ENCODE assay signal across 8 cellular contexts in genomic region chr12:112013601-112014402, GRCh38. TPM values are rescaled to one million over a fixed set of nuclear protein-coding genes. Genes with fewer than 3 reads are reported as not detected.
DNase-seq lines count a peak whose midpoint lies in the region; ATAC-seq and TF ChIP-seq lines count a peak whose summit lies in the region.

No MANE protein-coding gene starts in this region.

- H3K9me3 ChIP-seq in muscle layer of duodenum (ENCODE audit: control insufficient read depth in 1 of 2, low read length in 2 of 2), result no peaks in the 10 kb centered on the region

- peak overlapping the region; percentile 74 for H3K27ac ChIP-seq in muscle layer of duodenum (ENCODE audit: low read length)

- H3K36me3 ChIP-seq in muscle layer of duodenum (ENCODE audit: control insufficient read depth in 1 of 2, insufficient read depth in 2 of 2, low read length in 2 of 2), result peaks cover 5 to 10% of the 10 kb centered on the region in 2 donors

- H3K27me3 ChIP-seq in muscle layer of duodenum (ENCODE audit: low read depth, low read length), result no peaks in the 10 kb centered on the region

- ATAC-seq in GM19328 (IDR thresholded peaks at IDR 0.05; ENCODE audit: unreplicated experiment), result peak; percentile 13

- peaks cover 13 to 26% of the 10 kb centered on the region in 2 donors for H3K4me1 ChIP-seq in muscle layer of duodenum (ENCODE audit: control insufficient read depth in 1 of 2, insufficient read depth in 2 of 2, low read length in 2 of 2)

- TF ChIP-seq CTCF in AG10803 (conservative IDR thresholded peaks at IDR 0.05; ENCODE audit: low read length), result no peak
- no peak for TF ChIP-seq CTCF in epithelial cell of proximal tubule (conservative IDR thresholded peaks at IDR 0.05; ENCODE audit: low read depth, low read length)

- DNase-seq in AG10803 (ENCODE audit: low read depth) (peak; percentile 67), HPDE6-E6E7 (ENCODE audit: extremely low spot score) (peak; percentile 33), NOMO-1 treated with DMSO at 0.1 percent for 48 hours (lab: John Stamatoyannopoulos, UW; ENCODE audit: unreplicated experiment) (peak; percentile 75), activated T-cell treated with anti-CD3 and anti-CD28 coated beads for 1 hour (ENCODE audit: low read depth) (peak; percentile 37), epithelial cell of proximal tubule (ENCODE audit: low read depth) (peak; percentile 36)
- DNase-seq in stimulated activated CD8-positive, alpha-beta memory T cell treated with anti-CD3 and anti-CD28 coated beads, Interleukin-7, amount 100 ng/mL, for 24 hours (ENCODE audit: low read depth), result peak; percentile 39

- H3K4me3 ChIP-seq in AG10803 (ENCODE audit: low read length), result peak overlapping the region; percentile 95
- H3K4me3 ChIP-seq in epithelial cell of proximal tubule (ENCODE audit: low read depth, low read length), result peak overlapping the region; percentile 73
- H3K4me3 ChIP-seq in muscle layer of duodenum (ENCODE audit: low read depth in 1 of 2, low read length in 2 of 2), result peak overlapping the region; percentile 94 to 99

RNA-seq across cellular contexts. Expression of gene ERP29, which starts 0.6 kb away (rescaled TPM):
- total RNA-seq in epithelial cell of proximal tubule, result 67.0 and 83.4 TPM in 2 replicates

RNA-seq across cellular contexts. Expression of gene TMEM116, which starts 0.8 kb away (rescaled TPM):
- total RNA-seq in epithelial cell of proximal tubule, result 3.3 and 5.3 TPM in 2 replicates

Comparison
In these comparisons a context has a peak if more than half of its experiments do, and no peak if none do; other contexts are left out.
1. Peak in every context shown above with its lines: DNase-seq, ATAC-seq, H3K4me3 ChIP-seq and H3K27ac ChIP-seq.